1 cellular context compared by ENCODE assay signal in genomic region chr2:202690321-202690900, GRCh38.
TF ChIP-seq lines count a peak whose summit lies in the region.

No MANE protein-coding gene starts in this region.

TF ChIP-seq in HepG2, 621 proteins besides CTCF, POLR2A, EP300 and RAD21 (continued from another document):
- TF ChIP-seq ZSCAN5A (CRISPR knock-in tag; IDR thresholded peaks at IDR 0.05; ENCODE audit: borderline replicate concordance) (no peak), ZSCAN12 (CRISPR knock-in tag; IDR thresholded peaks at IDR 0.05) (no peak), KLF13 (CRISPR knock-in tag; IDR thresholded peaks at IDR 0.05) (no peak), NCOA2 (CRISPR knock-in tag; IDR thresholded peaks at IDR 0.05) (no peak), NR2F6 (IDR thresholded peaks at IDR 0.05) (no peak), NR2F6 (CRISPR knock-in tag; IDR thresholded peaks at IDR 0.05) (no peak), THAP11 (CRISPR knock-in tag; IDR thresholded peaks at IDR 0.05) (no peak), GLMP (CRISPR knock-in tag; IDR thresholded peaks at IDR 0.05; ENCODE audit: borderline replicate concordance) (no peak), AKNA (CRISPR knock-in tag; IDR thresholded peaks at IDR 0.05; ENCODE audit: borderline replicate concordance) (no peak), ZNF589 (CRISPR knock-in tag; conservative IDR thresholded peaks at IDR 0.05) (no peak), PBX2 (CRISPR knock-in tag; IDR thresholded peaks at IDR 0.05) (no peak), HNF4G (IDR thresholded peaks at IDR 0.05; ENCODE audit: borderline replicate concordance, low read depth, low read length) (no peak), HNF4G (CRISPR knock-in tag; IDR thresholded peaks at IDR 0.05; ENCODE audit: borderline replicate concordance, low read depth) (no peak)
